ENCODE assay signal across 9 cellular contexts in the genomic region with DNA sequence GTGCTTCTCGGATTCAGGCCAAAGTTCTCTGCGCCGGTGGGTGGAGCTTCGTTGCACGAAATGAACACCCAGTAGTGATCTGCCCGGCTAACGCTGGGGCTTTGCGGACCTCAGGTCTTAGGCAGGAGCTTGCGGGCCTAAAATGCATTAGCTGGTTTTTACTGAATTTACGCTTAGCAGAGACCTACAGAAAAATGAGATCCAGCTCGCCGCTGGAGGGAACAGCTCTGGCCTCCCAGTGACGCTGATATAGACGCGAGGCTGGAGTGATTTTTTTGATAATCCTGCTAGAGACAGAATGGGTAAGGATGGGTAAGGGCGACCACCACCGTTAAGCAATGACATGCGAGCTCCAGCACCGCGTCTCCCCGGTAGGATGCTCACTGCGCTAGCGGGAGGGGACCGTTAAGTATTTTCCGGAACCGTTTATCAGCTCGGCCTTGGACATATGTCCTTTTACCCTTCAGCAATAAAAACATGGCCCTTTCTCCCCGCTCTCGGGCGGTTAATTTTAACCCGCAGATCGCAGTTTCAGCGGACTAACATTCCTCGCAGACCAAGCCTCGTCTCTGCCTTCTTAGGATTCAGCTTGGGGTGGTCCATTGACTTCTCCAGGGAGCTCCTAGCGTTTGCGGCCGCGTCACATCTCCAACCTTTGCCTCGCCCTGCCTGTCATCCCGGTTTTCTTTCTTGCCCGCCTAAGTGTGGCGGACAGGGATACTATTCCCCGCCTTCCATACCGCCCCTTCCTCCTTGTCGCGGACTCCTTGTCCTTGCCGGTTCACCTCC.
DNase-seq lines count a peak whose midpoint lies in the region; ATAC-seq, FAIRE-seq and TF ChIP-seq lines count a peak whose summit lies in the region.
"Had no signal": no experiment of that assay in that cellular context is flagged by ENCODE, and none has a peak within 500 bp of the region (broad histone marks: within the 10 kb centered on the region; RNA-seq: fewer than 3 reads in every experiment).

No MANE protein-coding gene starts in this region.

- H3K9ac ChIP-seq in H9 (ENCODE audit: extremely low read depth, insufficient read length, low read length) (no peak overlapping the region), iPS-20b (ENCODE audit: low read depth, low read length) (peak overlapping the region; percentile 41; the same call in 1 of the 2 replicates)

- peak; percentile 63 to 65 for DNase-seq in A549 (ENCODE audit: low read depth in 1 of 2, low spot score in 1 of 2)
- peak; percentile 83 for DNase-seq in H9
- no peak for DNase-seq in activated T-helper 1 cell treated with anti-CD3 and anti-CD28 coated beads, Interleukin-12 subunit alpha, Interleukin-12 subunit beta, Interleukin-2, Interleukin-4 antibody, amounts not matched to agents 30 ng/mL and 10 ng/mL and 1 ng/mL, durations not matched to agents 14 hours and 24 hours and 36 hours (ENCODE audit: low spot score)
- DNase-seq in testis: peak; percentile 78
- no peak for DNase-seq in NCI-H187 treated with DMSO at 0.1 percent for 48 hours (lab: John Stamatoyannopoulos, UW)
- no peak for DNase-seq in COLO668 (lab: John Stamatoyannopoulos, UW; ENCODE audit: unreplicated experiment)
- no peak for DNase-seq in NCI-H510A (lab: John Stamatoyannopoulos, UW)

- no peak overlapping the region for H2BK12ac ChIP-seq in H9 (ENCODE audit: insufficient read length, low read depth, low read length)

- H3K27ac ChIP-seq in A549 (peak overlapping the region; percentile 51 to 66), H9 (ENCODE audit: insufficient read length, low read depth, low read length) (no peak overlapping the region), iPS-20b (ENCODE audit: low read length) (no peak overlapping the region), testis (peak overlapping the region; percentile 55 to 66)

- H3K27me3 ChIP-seq in H9 (ENCODE audit: insufficient read depth, low read length) (peaks cover 2% of the 10 kb centered on the region; the same call in 1 of the 2 replicates), iPS-20b (ENCODE audit: insufficient read depth, low read length) (peaks cover 61% of the 10 kb centered on the region), testis (no peaks in the 10 kb centered on the region)

- H3K4me3 Mint-ChIP-seq in H9: peak overlapping the region; percentile 81 to 94
- peak overlapping the region; percentile 37 for H3K4me3 Mint-ChIP-seq in activated T-helper 1 cell treated with anti-CD3 and anti-CD28 coated beads, Interleukin-12 subunit alpha, Interleukin-12 subunit beta, Interleukin-2, Interleukin-4 antibody, amounts not matched to agents 30 ng/mL and 10 ng/mL and 1 ng/mL, durations not matched to agents 14 hours and 24 hours and 36 hours
- H3K4me3 Mint-ChIP-seq: central memory CD8-positive, alpha-beta T cell had no signal

- peaks cover 59% of the 10 kb centered on the region for H3K27me3 Mint-ChIP-seq in H9 (ENCODE audit: low read depth)
- peaks cover 47% of the 10 kb centered on the region for H3K27me3 Mint-ChIP-seq in activated T-helper 1 cell treated with anti-CD3 and anti-CD28 coated beads, Interleukin-12 subunit alpha, Interleukin-12 subunit beta, Interleukin-2, Interleukin-4 antibody, amounts not matched to agents 30 ng/mL and 10 ng/mL and 1 ng/mL, durations not matched to agents 14 hours and 24 hours and 36 hours (ENCODE audit: insufficient read depth)

- no peak overlapping the region for H4K8ac ChIP-seq in H9 (replicated peaks; ENCODE audit: insufficient read length, low read depth, low read length)

- H3K4ac ChIP-seq in H9 (ENCODE audit: low read depth, low read length): no peak overlapping the region

- peaks cover 0 to 5% of the 10 kb centered on the region in 2 experiments; a peak in 3 of 5 replicates for H3K9me3 Mint-ChIP-seq in H9
- H3K9me3 Mint-ChIP-seq in activated T-helper 1 cell treated with anti-CD3 and anti-CD28 coated beads, Interleukin-12 subunit alpha, Interleukin-12 subunit beta, Interleukin-2, Interleukin-4 antibody, amounts not matched to agents 30 ng/mL and 10 ng/mL and 1 ng/mL, durations not matched to agents 14 hours and 24 hours and 36 hours: peaks cover 6% of the 10 kb centered on the region
- H3K9me3 Mint-ChIP-seq: central memory CD8-positive, alpha-beta T cell had no signal

- POLR2A ChIA-PET in A549 (lab: Yijun Ruan, JAX): interaction anchor here (1.2 to 1.4 kb wide), 2 partner anchors 14 to 28 kb away, joined by 3 to 7 read pairs; no protein-coding TSS in a partner anchor

- H4K91ac ChIP-seq in H9 (ENCODE audit: insufficient read length, low read depth, low read length): no peak overlapping the region

- H3K4me1 ChIP-seq in A549 (no peaks in the 10 kb centered on the region), H9 (ENCODE audit: insufficient read depth, low read length) (no peaks in the 10 kb centered on the region), iPS-20b (ENCODE audit: insufficient read depth, low read length) (no peaks in the 10 kb centered on the region), testis (no peaks in the 10 kb centered on the region)

- TF ChIP-seq CTCF in A549 (IDR thresholded peaks at IDR 0.05): no peak
- no peak for TF ChIP-seq CTCF in H9 (conservative IDR thresholded peaks at IDR 0.05)
- TF ChIP-seq CTCF in testis (IDR thresholded peaks at IDR 0.05): no peak

- H2BK15ac ChIP-seq in H9 (ENCODE audit: low read depth, low read length): no peak overlapping the region

- H3K36me3 Mint-ChIP-seq in H9 (ENCODE audit: insufficient read depth in 1 of 3, low read depth in 3 of 3): no peaks in the 10 kb centered on the region
- no peaks in the 10 kb centered on the region for H3K36me3 Mint-ChIP-seq in activated T-helper 1 cell treated with anti-CD3 and anti-CD28 coated beads, Interleukin-12 subunit alpha, Interleukin-12 subunit beta, Interleukin-2, Interleukin-4 antibody, amounts not matched to agents 30 ng/mL and 10 ng/mL and 1 ng/mL, durations not matched to agents 14 hours and 24 hours and 36 hours (ENCODE audit: low read depth)

- H2BK20ac ChIP-seq in H9 (ENCODE audit: low read depth, low read length, poor library complexity, severe bottlenecking): no peak overlapping the region

- H3K4me3 ChIP-seq in A549: peak overlapping the region; percentile 60
- H3K4me3 ChIP-seq in iPS-20b (ENCODE audit: low read length): peak overlapping the region; percentile 82
- H3K4me3 ChIP-seq in testis: peak overlapping the region; percentile 49 to 54

- peak; percentile 73 to 89 for ATAC-seq in A549

- TF ChIP-seq RAD21 in A549 (conservative IDR thresholded peaks at IDR 0.05 in 1 of 2, IDR thresholded peaks at IDR 0.05 in 1 of 2): no peak

- H3K23ac ChIP-seq in H9 (ENCODE audit: insufficient read length, low read depth, low read length): no peak overlapping the region

- under 1% methylated on average over 33 of the region's 48 CpGs for WGBS in A549 (ENCODE audit: missing lambda C conversion rate)
- WGBS in H9 (ENCODE audit: extremely low coverage, insufficient read length, low lambda C conversion rate): no CpG with 5 or more reads among the region's 48 CpGs
- WGBS in testis, 2 donors: 0 to 1% methylated on average over 36 to 48 of the region's 48 CpGs

- no peak overlapping the region for H4K5ac ChIP-seq in H9 (ENCODE audit: insufficient read length, low read depth, low read length)

- H3K79me1 ChIP-seq in H9 (ENCODE audit: insufficient read depth, low read depth, low read length, poor library complexity, severe bottlenecking): no peaks in the 10 kb centered on the region

- intact Hi-C loops in activated T-helper 1 cell treated with anti-CD3 and anti-CD28 coated beads, Interleukin-12 subunit alpha, Interleukin-12 subunit beta, Interleukin-2, Interleukin-4 antibody, amounts not matched to agents 30 ng/mL and 10 ng/mL and 1 ng/mL, durations not matched to agents 14 hours and 24 hours and 36 hours (cut with micrococcal nuclease): loop anchor here (5.0 to 10.0 kb wide), 5 partner anchors 47 to 1350 kb away; a partner anchor contains a TSS
- intact Hi-C loops in testis (cut with DNase I; ENCODE audit: low total_unique reads): no loop called here

- H3T11ph ChIP-seq in H9 (ENCODE audit: low read length): no peak overlapping the region

- CTCF ChIA-PET in A549 (lab: Yijun Ruan, JAX): interaction anchor here (0.6 to 1.6 kb wide), 4 partner anchors 17 to 139 kb away, joined by 3 to 6 read pairs (median 4); no protein-coding TSS in a partner anchor

- H2AFZ ChIP-seq in H9 (ENCODE audit: low read length): no peak overlapping the region

- H3K9me3 ChIP-seq in A549: no peaks in the 10 kb centered on the region
- H3K9me3 ChIP-seq in H9 (ENCODE audit: control insufficient read depth, low read depth, low read length): no peaks in the 10 kb centered on the region
- no peaks in the 10 kb centered on the region for H3K9me3 ChIP-seq in iPS-20b (ENCODE audit: insufficient read depth, low read depth, low read length)
- H3K9me3 ChIP-seq in testis: no peaks in the 10 kb centered on the region

- H4K20me1 ChIP-seq in H9 (ENCODE audit: control insufficient read depth, insufficient read depth, insufficient read length): no peaks in the 10 kb centered on the region

- no peak overlapping the region for H3K18ac ChIP-seq in H9 (ENCODE audit: insufficient read length, low read depth, low read length)

- no peak for FAIRE-seq in A549 (lab: Jason Lieb, UNC)

- no peak overlapping the region for H3K27ac Mint-ChIP-seq in H9
- peak overlapping the region; percentile 84 for H3K27ac Mint-ChIP-seq in activated T-helper 1 cell treated with anti-CD3 and anti-CD28 coated beads, Interleukin-12 subunit alpha, Interleukin-12 subunit beta, Interleukin-2, Interleukin-4 antibody, amounts not matched to agents 30 ng/mL and 10 ng/mL and 1 ng/mL, durations not matched to agents 14 hours and 24 hours and 36 hours

- TF ChIP-seq EP300 in A549 (IDR thresholded peaks at IDR 0.05): no peak

- H3K79me2 ChIP-seq in H9 (ENCODE audit: insufficient read depth, low read length): no peaks in the 10 kb centered on the region; the same call in 1 of the 2 replicates

- no peak overlapping the region for H2BK5ac ChIP-seq in H9 (ENCODE audit: insufficient read length, low read length)

- peak overlapping the region; percentile 80 for H3K4me2 ChIP-seq in A549
- peak overlapping the region; percentile 83 for H3K4me2 ChIP-seq in H9 (ENCODE audit: insufficient read depth, insufficient read length, low read length)

- peaks cover 19% of the 10 kb centered on the region for H3K23me2 ChIP-seq in H9 (ENCODE audit: insufficient read length, low read depth, low read length, poor library complexity, severe bottlenecking)

- no peak overlapping the region for H3K14ac ChIP-seq in H9 (ENCODE audit: insufficient read depth, low read length)

- peaks cover 11 to 18% of the 10 kb centered on the region in 2 experiments for H3K4me1 Mint-ChIP-seq in H9
- H3K4me1 Mint-ChIP-seq in activated T-helper 1 cell treated with anti-CD3 and anti-CD28 coated beads, Interleukin-12 subunit alpha, Interleukin-12 subunit beta, Interleukin-2, Interleukin-4 antibody, amounts not matched to agents 30 ng/mL and 10 ng/mL and 1 ng/mL, durations not matched to agents 14 hours and 24 hours and 36 hours (ENCODE audit: low read depth): peaks cover 14% of the 10 kb centered on the region

- H3K36me3 ChIP-seq in iPS-20b (ENCODE audit: insufficient read depth, low read depth, low read length): no peaks in the 10 kb centered on the region
- H3K36me3 ChIP-seq in testis (ENCODE audit: low read depth, missing control alignments): no peaks in the 10 kb centered on the region

- no peak overlapping the region for H2AK5ac ChIP-seq in H9 (ENCODE audit: insufficient read length, low read length)

- TF ChIP-seq POLR2A in A549 (IDR thresholded peaks at IDR 0.05; ENCODE audit: low read length) (peak; percentile 33; the same call in 1 of the 2 replicates), testis (IDR thresholded peaks at IDR 0.05) (no peak)

- H2BK120ac ChIP-seq in H9 (ENCODE audit: low read depth, low read length, poor library complexity, severe bottlenecking): no peak overlapping the region

- H3K56ac ChIP-seq in H9 (ENCODE audit: insufficient read length, low read depth, low read length): no peak overlapping the region

Comparison
In these comparisons a context has a peak if more than half of its experiments do, and no peak if none do; other contexts are left out.
1. DNase-seq: peak in A549 (2 of 2), H9 (single experiment) and testis (single experiment); none in activated T-helper 1 cell treated with anti-CD3 and anti-CD28 coated beads, Interleukin-12 subunit alpha, Interleukin-12 subunit beta, Interleukin-2, Interleukin-4 antibody, amounts not matched to agents 30 ng/mL and 10 ng/mL and 1 ng/mL, durations not matched to agents 14 hours and 24 hours and 36 hours (single experiment), NCI-H187 treated with DMSO at 0.1 percent for 48 hours (single experiment), COLO668 (single experiment) and NCI-H510A (single experiment).
2. H3K27ac ChIP-seq: peak in A549 (2 of 2) and testis (2 of 2); none in H9 (single experiment) and iPS-20b (single experiment).
3. Peak in every context shown above with its lines, with median percentiles within 50 percentile points of each other: H3K4me3 ChIP-seq.